Comparison of ENCODE assay signal across 9 cellular contexts in genomic region chr4:42671431-42672194, GRCh38. TPM values are rescaled to one million over a fixed set of nuclear protein-coding genes. Genes with fewer than 3 reads are reported as not detected.
A peak's percentile ranks its signal among the peaks of the same experiment; 100 is the strongest.
DNase-seq lines count a peak whose midpoint lies in the region; ATAC-seq and TF ChIP-seq lines count a peak whose summit lies in the region.
"Had no signal": no experiment of that assay in that cellular context is flagged by ENCODE, and none has a peak within 500 bp of the region (broad histone marks: within the 10 kb centered on the region; RNA-seq: fewer than 3 reads in every experiment).

No MANE protein-coding gene starts in this region.

- no peak overlapping the region for H3K4me3 ChIP-seq in psoas muscle

- intact Hi-C loops in psoas muscle (cut with DNase I), result loop anchor here in 1 of 2 donors (10.0 kb wide), 1 partner anchor 193 kb away; no protein-coding TSS in a partner anchor

- no peak for TF ChIP-seq CTCF in psoas muscle (IDR thresholded peaks at IDR 0.05)

- peak; percentile 59 for ATAC-seq in GM19023 (IDR thresholded peaks at IDR 0.05; ENCODE audit: unreplicated experiment)
- peak; percentile 72 for ATAC-seq in HG02763 (IDR thresholded peaks at IDR 0.05; ENCODE audit: unreplicated experiment)
- ATAC-seq in psoas muscle, result no peak

- H3K27ac Mint-ChIP-seq in activated CD4-positive, alpha-beta memory T cell treated with anti-CD3 and anti-CD28 coated beads, Interleukin-2, amount 10 ng/mL, durations not matched to agents 7 days and 5 days, result peak overlapping the region; percentile 83

- H3K27ac ChIP-seq in psoas muscle, result no peak overlapping the region

- H3K9me3 ChIP-seq in psoas muscle, result no peaks in the 10 kb centered on the region

- H3K27me3 ChIP-seq in psoas muscle (ENCODE audit: insufficient read depth in 3 of 3, low read length in 2 of 3), result no peaks in the 10 kb centered on the region

- H3K4me1 Mint-ChIP-seq in activated CD4-positive, alpha-beta memory T cell treated with anti-CD3 and anti-CD28 coated beads, Interleukin-2, amount 10 ng/mL, durations not matched to agents 7 days and 5 days, result peaks cover 35% of the 10 kb centered on the region

- H3K36me3 ChIP-seq in psoas muscle (ENCODE audit: insufficient read depth in 1 of 2, low read depth in 1 of 2), result no peaks in the 10 kb centered on the region

- peaks cover 3% of the 10 kb centered on the region for H3K27me3 Mint-ChIP-seq in activated CD4-positive, alpha-beta memory T cell treated with anti-CD3 and anti-CD28 coated beads, Interleukin-2, amount 10 ng/mL, durations not matched to agents 7 days and 5 days

- DNase-seq in activated CD4-positive, alpha-beta memory T cell treated with anti-CD3 and anti-CD28 coated beads, Interleukin-2, amount 10 ng/mL, durations not matched to agents 7 days and 5 days, result peak; percentile 64
- peak; percentile 16 for DNase-seq in stimulated activated CD8-positive, alpha-beta memory T cell treated with anti-CD3 and anti-CD28 coated beads, Interleukin-12 subunit alpha, Interleukin-12 subunit beta, amount 100 ng/mL, for 1 hour (ENCODE audit: low read depth)
- DNase-seq in midbrain (lab: John Stamatoyannopoulos, UW), result no peak
- no peak for DNase-seq in dermis blood vessel endothelial cell
- no peak for DNase-seq in psoas muscle
- DNase-seq: NCI-H1417, posterior cingulate gyrus had no signal

- POLR2A ChIA-PET in activated CD4-positive, alpha-beta memory T cell treated with anti-CD3 and anti-CD28 coated beads, Interleukin-2, amount 10 ng/mL, durations not matched to agents 7 days and 5 days (lab: Charles Lee), result interaction anchor here (1.2 to 3.7 kb wide), 4 partner anchors 10 to 17 kb away, joined by 3 to 49 read pairs (median 19); partner anchors contain the start of gene ATP8A1

- WGBS in psoas muscle, 3 donors, result 38 to 66% (median 46%) methylated on average over 4 of the region's 4 CpGs

- peaks cover 2% of the 10 kb centered on the region for H3K36me3 Mint-ChIP-seq in activated CD4-positive, alpha-beta memory T cell treated with anti-CD3 and anti-CD28 coated beads, Interleukin-2, amount 10 ng/mL, durations not matched to agents 7 days and 5 days (ENCODE audit: low read depth)

- no peaks in the 10 kb centered on the region for H3K9me3 Mint-ChIP-seq in activated CD4-positive, alpha-beta memory T cell treated with anti-CD3 and anti-CD28 coated beads, Interleukin-2, amount 10 ng/mL, durations not matched to agents 7 days and 5 days

- no peaks in the 10 kb centered on the region for H3K4me1 ChIP-seq in psoas muscle

- CTCF ChIA-PET in activated CD4-positive, alpha-beta memory T cell treated with anti-CD3 and anti-CD28 coated beads, Interleukin-2, amount 10 ng/mL, durations not matched to agents 7 days and 5 days (lab: Charles Lee), result interaction anchor here (1.3 to 2.6 kb wide), 4 partner anchors 15 to 103 kb away, joined by 3 to 18 read pairs (median 4); partner anchors contain the start of gene ATP8A1

- peak overlapping the region; percentile 44 for H3K4me3 Mint-ChIP-seq in activated CD4-positive, alpha-beta memory T cell treated with anti-CD3 and anti-CD28 coated beads, Interleukin-2, amount 10 ng/mL, durations not matched to agents 7 days and 5 days

RNA-seq across cellular contexts. Expression of gene ATP8A1, which starts 14.7 kb away (rescaled TPM):
- total RNA-seq in activated CD4-positive, alpha-beta memory T cell treated with anti-CD3 and anti-CD28 coated beads, Interleukin-2, amount 10 ng/mL, durations not matched to agents 7 days and 5 days, result 10 to 100 TPM; 18.7 to 19.8 TPM
- total RNA-seq in dermis blood vessel endothelial cell (16.7 and 40.8 TPM in 2 replicates), psoas muscle (10 to 100 TPM; 13.8 to 26.5 (median 18.2) TPM)
- polyA plus RNA-seq in psoas muscle, result 10 to 100 TPM in 1 of 3 donors, 1 to 10 TPM in 2; 2.2 to 14.7 (median 4.0) TPM

Comparison
In these comparisons a context has a peak if more than half of its experiments do, and no peak if none do; other contexts are left out.
1. ATAC-seq: peak in GM19023 (single experiment) and HG02763 (single experiment); none in psoas muscle (0 of 4).
2. DNase-seq: peak in activated CD4-positive, alpha-beta memory T cell treated with anti-CD3 and anti-CD28 coated beads, Interleukin-2, amount 10 ng/mL, durations not matched to agents 7 days and 5 days (single experiment) and stimulated activated CD8-positive, alpha-beta memory T cell treated with anti-CD3 and anti-CD28 coated beads, Interleukin-12 subunit alpha, Interleukin-12 subunit beta, amount 100 ng/mL, for 1 hour (single experiment); none in midbrain (single experiment), dermis blood vessel endothelial cell (single experiment) and psoas muscle (0 of 2).